ENCODE assay signal across 1 cellular context in the genomic region with DNA sequence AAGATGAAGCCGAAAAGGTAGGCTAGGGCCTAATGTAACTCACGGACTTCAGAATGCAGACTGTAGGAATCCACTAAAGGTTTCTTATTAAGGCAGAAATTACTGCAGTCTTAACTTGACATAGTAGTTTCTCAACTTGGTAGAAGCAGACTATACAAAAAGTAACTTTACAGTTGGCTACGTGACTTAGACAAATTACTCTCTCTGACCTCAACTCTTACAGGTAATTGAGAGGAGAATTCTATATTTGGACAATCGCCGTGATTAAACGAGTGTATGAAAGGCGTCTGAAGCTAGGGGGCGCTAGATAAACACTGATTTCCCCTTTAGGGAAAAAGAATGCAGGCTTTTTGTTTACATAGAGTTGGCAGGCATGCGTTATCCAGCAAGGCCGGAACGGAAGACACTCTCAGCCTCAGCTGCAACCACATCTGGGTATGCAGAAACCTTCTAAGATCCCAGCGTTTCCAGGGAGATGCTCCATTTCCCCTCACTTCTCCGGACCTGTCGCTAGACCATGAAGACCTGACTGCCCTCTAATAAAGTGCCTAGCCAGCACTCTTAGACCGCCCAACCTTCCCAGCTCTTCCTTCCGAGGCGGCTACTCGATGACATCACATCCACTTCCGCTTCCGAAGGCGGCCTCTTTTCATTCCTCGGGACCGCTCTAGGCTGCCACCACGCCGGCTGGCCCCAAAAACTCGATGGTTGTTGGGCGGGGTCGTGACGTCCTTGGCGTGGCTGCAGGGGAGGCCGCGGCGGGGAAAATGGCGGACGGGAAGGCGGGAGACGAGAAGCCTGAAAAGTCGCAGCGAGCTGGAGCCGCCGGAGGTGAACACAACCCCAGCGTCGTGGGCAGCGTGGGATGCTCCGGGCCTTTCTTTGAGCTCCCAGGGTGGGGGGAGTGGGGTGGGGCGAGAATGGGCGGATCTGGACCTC.
TF ChIP-seq lines count a peak whose summit lies in the region.

Gene PCNP (plus strand): TSS at position 732 of the 939 bp plus-strand sequence. CDS start 36 bp downstream, at position 768.

TF ChIP-seq in HepG2, 621 proteins besides CTCF, POLR2A, EP300 and RAD21 (continued from another document and continues in another):
- TF ChIP-seq, protein P1, sequence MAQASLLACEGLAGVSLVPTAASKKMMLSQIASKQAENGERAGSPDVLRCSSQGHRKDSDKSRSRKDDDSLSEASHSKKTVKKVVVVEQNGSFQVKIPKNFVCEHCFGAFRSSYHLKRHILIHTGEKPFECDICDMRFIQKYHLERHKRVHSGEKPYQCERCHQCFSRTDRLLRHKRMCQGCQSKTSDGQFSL (CRISPR knock-in tag; IDR thresholded peaks at IDR 0.05) = no peak
- TF ChIP-seq PHF8 (CRISPR knock-in tag; IDR thresholded peaks at IDR 0.05) (peak; percentile 96), ZNF616 (CRISPR knock-in tag; IDR thresholded peaks at IDR 0.05; ENCODE audit: low read depth) (no peak), BRD4 (CRISPR knock-in tag; IDR thresholded peaks at IDR 0.05) (no peak), SIX1 (CRISPR knock-in tag; IDR thresholded peaks at IDR 0.05; ENCODE audit: borderline replicate concordance) (no peak; the same call in 1 of the 2 replicates), ZNF136 (CRISPR knock-in tag; IDR thresholded peaks at IDR 0.05; ENCODE audit: low read depth) (0 out of 2 replicates have a peak, but pooled peaks have one; percentile 25), KLF9 (CRISPR knock-in tag; IDR thresholded peaks at IDR 0.05; ENCODE audit: low read depth) (no peak), ZNF44 (CRISPR knock-in tag; IDR thresholded peaks at IDR 0.05) (0 out of 2 replicates have a peak, but pooled peaks have one; percentile 40), SALL2 (CRISPR knock-in tag; IDR thresholded peaks at IDR 0.05) (peak; percentile 65), SP1 (IDR thresholded peaks at IDR 0.05) (no peak), SP1 (CRISPR knock-in tag; IDR thresholded peaks at IDR 0.05) (peak; percentile 70; the same call in 1 of the 2 replicates), FOXO1 (CRISPR knock-in tag; IDR thresholded peaks at IDR 0.05) (no peak), MXD4 (CRISPR knock-in tag; IDR thresholded peaks at IDR 0.05) (peak; percentile 31; the same call in 1 of the 2 replicates), CEBPZ (IDR thresholded peaks at IDR 0.05; ENCODE audit: low read length) (no peak), SIN3A (IDR thresholded peaks at IDR 0.05; ENCODE audit: borderline replicate concordance, low read depth, low read length) (no peak), ZNF3 (CRISPR knock-in tag; IDR thresholded peaks at IDR 0.05) (no peak), CREB3 (CRISPR knock-in tag; IDR thresholded peaks at IDR 0.05) (no peak), SSRP1 (CRISPR knock-in tag; IDR thresholded peaks at IDR 0.05) (no peak), PREB (CRISPR knock-in tag; IDR thresholded peaks at IDR 0.05) (no peak), ZNF790 (CRISPR knock-in tag; IDR thresholded peaks at IDR 0.05; ENCODE audit: borderline replicate concordance) (no peak; the same call in 1 of the 2 replicates), GABPB1 (CRISPR knock-in tag; IDR thresholded peaks at IDR 0.05) (peak; percentile 98), TRIM22 (IDR thresholded peaks at IDR 0.05) (no peak), SAP130 (CRISPR knock-in tag; IDR thresholded peaks at IDR 0.05; ENCODE audit: low read depth) (peak; percentile 88), TFDP1 (CRISPR knock-in tag; IDR thresholded peaks at IDR 0.05; ENCODE audit: borderline replicate concordance) (peak; percentile 75; the same call in 1 of the 2 replicates), PRDM15 (CRISPR knock-in tag; IDR thresholded peaks at IDR 0.05) (no peak; the same call in 1 of the 2 replicates), FOXK2 (IDR thresholded peaks at IDR 0.05) (0 out of 2 replicates have a peak, but pooled peaks have one; percentile 39), ZNF879 (CRISPR knock-in tag; IDR thresholded peaks at IDR 0.05) (no peak), GABPA (IDR thresholded peaks at IDR 0.05; ENCODE audit: low read depth, low read length) (peak; percentile 91), GABPA (CRISPR knock-in tag; IDR thresholded peaks at IDR 0.05; ENCODE audit: low read depth) (peak; percentile 98), ZNF503 (CRISPR knock-in tag; IDR thresholded peaks at IDR 0.05) (no peak), MED8 (CRISPR knock-in tag; IDR thresholded peaks at IDR 0.05; ENCODE audit: insufficient replicate concordance) (peak; percentile 78), GRHL1 (CRISPR knock-in tag; conservative IDR thresholded peaks at IDR 0.05) (no peak)
